Comparison of ENCODE assay signal across 1 cellular context in the genomic region with DNA sequence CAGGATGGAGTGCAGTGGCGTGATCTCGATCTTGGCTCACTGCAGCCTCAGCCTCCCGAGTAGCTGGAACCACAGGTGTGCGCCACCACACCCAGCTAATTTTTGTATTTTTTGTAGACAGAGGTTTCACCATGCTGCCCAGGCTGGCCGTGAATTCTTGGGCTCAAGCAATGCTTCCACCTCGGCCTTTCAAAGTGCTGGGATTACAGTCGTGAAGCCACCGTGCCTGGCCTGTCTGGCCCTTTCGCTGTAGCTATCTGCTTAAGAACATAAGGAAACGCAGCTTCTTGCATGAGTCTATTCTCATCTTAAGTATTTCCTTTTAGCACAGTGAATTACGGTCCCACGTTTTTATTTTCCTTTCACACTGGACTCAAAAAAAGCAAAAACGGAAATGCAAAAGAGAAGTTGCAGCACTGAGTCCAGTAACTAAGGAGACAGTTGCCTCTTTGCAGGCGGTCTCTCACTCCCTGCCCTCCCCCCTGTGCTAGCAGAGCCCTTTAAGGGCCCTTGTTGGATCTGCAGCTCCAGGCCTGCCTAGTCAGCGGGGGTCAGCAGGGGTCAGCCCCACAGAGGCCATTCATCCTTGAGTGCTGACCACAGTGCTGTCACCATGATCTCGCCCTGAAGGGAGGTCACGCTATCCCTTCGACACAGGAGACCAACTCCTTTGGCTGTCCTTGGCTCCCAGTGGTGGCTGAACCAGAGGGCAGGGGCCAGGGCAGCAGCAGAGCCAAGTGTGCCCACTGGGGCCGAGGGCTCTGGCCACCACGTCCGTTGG.
TF ChIP-seq lines count a peak whose summit lies in the region.

No MANE protein-coding gene starts in this region.

TF ChIP-seq in IMR-90, 13 proteins besides CTCF, POLR2A, EP300 and RAD21 (continued from another document):
- no peak for TF ChIP-seq FOS (IDR thresholded peaks at IDR 0.05; ENCODE audit: low read depth, low read length)
- no peak for TF ChIP-seq BHLHE40 (IDR thresholded peaks at IDR 0.05; ENCODE audit: low read depth, low read length)
- TF ChIP-seq CHD1 (IDR thresholded peaks at IDR 0.05; ENCODE audit: low read depth, low read length): no peak
- no peak for TF ChIP-seq CEBPB (IDR thresholded peaks at IDR 0.05; ENCODE audit: low read depth, low read length)
- no peak for TF ChIP-seq MAZ (IDR thresholded peaks at IDR 0.05; ENCODE audit: borderline replicate concordance, low read depth, low read length)
- TF ChIP-seq SMC3 (IDR thresholded peaks at IDR 0.05; ENCODE audit: low read depth, low read length): no peak
- TF ChIP-seq, protein P1, sequence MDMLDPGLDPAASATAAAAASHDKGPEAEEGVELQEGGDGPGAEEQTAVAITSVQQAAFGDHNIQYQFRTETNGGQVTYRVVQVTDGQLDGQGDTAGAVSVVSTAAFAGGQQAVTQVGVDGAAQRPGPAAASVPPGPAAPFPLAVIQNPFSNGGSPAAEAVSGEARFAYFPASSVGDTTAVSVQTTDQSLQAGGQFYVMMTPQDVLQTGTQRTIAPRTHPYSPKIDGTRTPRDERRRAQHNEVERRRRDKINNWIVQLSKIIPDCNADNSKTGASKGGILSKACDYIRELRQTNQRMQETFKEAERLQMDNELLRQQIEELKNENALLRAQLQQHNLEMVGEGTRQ (IDR thresholded peaks at IDR 0.05; ENCODE audit: low read depth, low read length): no peak
